Comparison of ENCODE assay signal across 26 cellular contexts in the genomic region with DNA sequence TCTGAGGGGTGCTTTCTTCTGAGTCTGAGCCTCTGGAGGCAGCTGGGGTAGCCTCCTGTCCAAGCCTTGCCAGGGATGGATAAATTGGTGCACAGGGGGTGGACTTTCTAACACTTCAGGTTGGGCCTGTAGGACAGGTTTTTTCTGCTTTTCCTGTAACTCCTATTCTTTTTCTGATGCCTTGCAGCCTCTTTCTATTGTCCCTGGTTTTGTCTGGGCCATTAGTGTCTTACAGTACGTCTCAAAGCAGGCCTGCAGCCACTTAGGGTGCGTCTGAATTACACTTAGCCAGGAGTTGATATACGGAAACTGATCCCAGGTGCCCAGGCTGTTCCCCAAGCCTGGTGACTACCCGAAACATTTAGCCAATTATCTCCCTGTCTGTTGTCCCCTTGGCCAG.
DNase-seq lines count a peak whose midpoint lies in the region; TF ChIP-seq lines count a peak whose summit lies in the region.
"Had no signal": no experiment of that assay in that cellular context is flagged by ENCODE, and none has a peak within 500 bp of the region (broad histone marks: within the 10 kb centered on the region; RNA-seq: fewer than 3 reads in every experiment).

No MANE protein-coding gene starts in this region.

- H3K27ac ChIP-seq in neural progenitor cell (no peak overlapping the region), Karpas-422 (ENCODE audit: low read length) (no peak overlapping the region)
- H3K27ac ChIP-seq: 22Rv1, C4-2B had no signal

- peak; percentile 10 for DNase-seq in DMS53 (lab: John Stamatoyannopoulos, UW)
- DNase-seq in DMS53 treated with DMSO at 0.1 percent for 48 hours (lab: John Stamatoyannopoulos, UW; ENCODE audit: unreplicated experiment), result no peak
- peak; percentile 71 for DNase-seq in ELF-1 (ENCODE audit: low read depth, low spot score)
- DNase-seq in epithelial cell of esophagus (ENCODE audit: low read depth), result peak; percentile 51
- peak; percentile 17 for DNase-seq in neural progenitor cell (ENCODE audit: low spot score)
- no peak for DNase-seq in Karpas-422
- DNase-seq in middle frontal gyrus (ENCODE audit: extremely low spot score, low spot score), result no peak
- DNase-seq in stimulated activated CD4-positive, alpha-beta T cell treated with anti-CD3 and anti-CD28 coated beads, Interleukin-15, amount 100 ng/mL, for 24 hours, result no peak
- DNase-seq: CD8-positive, alpha-beta T cell; GDM1; NCI-H1092; NCI-H1436; NCI-H187; NCI-H2081 treated with DMSO at 0.1 percent for 48 hours; NCI-H2171; NCI-H226; NCI-H510A; NCI-H69; NK-92 treated with Interleukin-12 subunit alpha and Interleukin-12 subunit beta, amount 100 ng/mL, for 24 hours; RPMI8226; SHP77 had no signal

- H3K9me2 ChIP-seq in Karpas-422 (replicated peaks; ENCODE audit: insufficient read depth, low read length), result no peaks in the 10 kb centered on the region

- no peak overlapping the region for H3K27ac Mint-ChIP-seq in neural progenitor cell
- H3K27ac Mint-ChIP-seq: B cell; CD8-positive, alpha-beta T cell; IgD-negative memory B cell had no signal

- peaks cover 2% of the 10 kb centered on the region for H3K9me3 Mint-ChIP-seq in neural progenitor cell

- H4K20me1 ChIP-seq in neural progenitor cell (ENCODE audit: low read depth) (no peaks in the 10 kb centered on the region), Karpas-422 (ENCODE audit: insufficient read depth, low read depth, low read length) (no peaks in the 10 kb centered on the region)

- H3K79me2 ChIP-seq in neural progenitor cell (ENCODE audit: low read depth), result no peaks in the 10 kb centered on the region
- H3K79me2 ChIP-seq in Karpas-422 (ENCODE audit: low read length), result no peaks in the 10 kb centered on the region

- H3K4me1 Mint-ChIP-seq in neural progenitor cell, result peaks cover 23% of the 10 kb centered on the region
- H3K4me1 Mint-ChIP-seq: B cell had no signal

- no peak for TF ChIP-seq CTCF in epithelial cell of esophagus (IDR thresholded peaks at IDR 0.05; ENCODE audit: insufficient read depth, low read depth, low read length, missing control alignments)
- no peak for TF ChIP-seq CTCF in neural progenitor cell (IDR thresholded peaks at IDR 0.05)

- H3K9ac ChIP-seq in neural progenitor cell (no peak overlapping the region), Karpas-422 (ENCODE audit: low read length) (no peak overlapping the region)

- H3K27me3 ChIP-seq in neural progenitor cell (no peaks in the 10 kb centered on the region), Karpas-422 (ENCODE audit: low read length) (no peaks in the 10 kb centered on the region)

- peaks cover 33% of the 10 kb centered on the region for H3K4me1 ChIP-seq in neural progenitor cell
- no peaks in the 10 kb centered on the region for H3K4me1 ChIP-seq in Karpas-422 (ENCODE audit: low read length)

- peaks cover 48% of the 10 kb centered on the region for H3F3A ChIP-seq in neural progenitor cell (ENCODE audit: low read depth)

- H3K36me3 ChIP-seq in neural progenitor cell, result no peaks in the 10 kb centered on the region
- no peaks in the 10 kb centered on the region for H3K36me3 ChIP-seq in Karpas-422 (ENCODE audit: insufficient read depth, low read length)

- H2AFZ ChIP-seq in neural progenitor cell (replicated peaks), result no peak overlapping the region
- no peak overlapping the region for H2AFZ ChIP-seq in Karpas-422 (ENCODE audit: low read length)

- peaks cover 2% of the 10 kb centered on the region for H3K27me3 Mint-ChIP-seq in neural progenitor cell (ENCODE audit: insufficient read depth, low read depth)

- no peaks in the 10 kb centered on the region for H3K36me3 Mint-ChIP-seq in neural progenitor cell
- H3K36me3 Mint-ChIP-seq: CD8-positive, alpha-beta T cell; IgD-negative memory B cell had no signal

- H3K4me3 ChIP-seq in epithelial cell of esophagus (ENCODE audit: low read length) (no peak overlapping the region), neural progenitor cell (no peak overlapping the region), Karpas-422 (ENCODE audit: low read length) (no peak overlapping the region)
- H3K4me3 ChIP-seq: GM12878 had no signal

- H3K4me2 ChIP-seq in neural progenitor cell (no peak overlapping the region), Karpas-422 (ENCODE audit: low read depth, low read length, poor library complexity, severe bottlenecking) (no peak overlapping the region)

- H3K4me3 Mint-ChIP-seq in neural progenitor cell, result no peak overlapping the region
- H3K4me3 Mint-ChIP-seq: B cell; CD8-positive, alpha-beta T cell; IgD-negative memory B cell had no signal

- H3K9me3 ChIP-seq in neural progenitor cell (ENCODE audit: low read depth) (no peaks in the 10 kb centered on the region), Karpas-422 (ENCODE audit: low read length) (no peaks in the 10 kb centered on the region)

Comparison
In these comparisons a context has a peak if more than half of its experiments do, and no peak if none do; other contexts are left out.
1. DNase-seq: peak in DMS53 (single experiment), ELF-1 (single experiment), epithelial cell of esophagus (single experiment) and neural progenitor cell (single experiment); none in DMS53 treated with DMSO at 0.1 percent for 48 hours (single experiment), Karpas-422 (single experiment), middle frontal gyrus (single experiment) and stimulated activated CD4-positive, alpha-beta T cell treated with anti-CD3 and anti-CD28 coated beads, Interleukin-15, amount 100 ng/mL, for 24 hours (single experiment).